ENCODE assay signal across 21 cellular contexts in the genomic region with DNA sequence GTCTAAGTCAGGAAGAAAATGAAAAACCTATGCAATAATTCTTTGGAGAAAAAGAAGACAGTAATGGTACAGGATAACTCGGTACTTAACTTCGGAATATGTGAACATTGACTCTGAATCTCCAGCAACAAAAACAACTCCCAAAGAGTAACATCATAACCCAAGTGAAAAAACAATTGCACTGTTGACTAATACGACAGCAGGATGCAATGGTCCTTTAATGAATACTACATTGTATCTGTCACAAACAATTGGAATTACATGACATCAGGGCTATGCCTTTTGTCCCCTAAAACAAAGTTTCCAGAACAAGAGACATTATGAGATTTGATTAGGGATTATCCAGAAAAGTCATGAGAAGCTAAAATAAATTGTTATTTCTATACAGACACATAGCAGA.
DNase-seq lines count a peak whose midpoint lies in the region; ATAC-seq lines count a peak whose summit lies in the region.
"Had no signal": no experiment of that assay in that cellular context is flagged by ENCODE, and none has a peak within 500 bp of the region (broad histone marks: within the 10 kb centered on the region; RNA-seq: fewer than 3 reads in every experiment).

No MANE protein-coding gene starts in this region.

- peak overlapping the region; percentile 49 for H3K27ac ChIP-seq in angular gyrus (ENCODE audit: low read depth, low read length)
- peak overlapping the region; percentile 48 for H3K27ac ChIP-seq in substantia nigra (ENCODE audit: low read depth, low read length, poor library complexity, severe bottlenecking)
- no peak overlapping the region for H3K27ac ChIP-seq in right cardiac atrium (ENCODE audit: low read length)
- H3K27ac ChIP-seq: BLaER1 treated with 17β-estradiol and CSF1 and Interleukin-3, amounts not matched to agents 10 nM and 100 nM; GM23248 had no signal

- ATAC-seq in right cardiac atrium (no peak), HG03520 (IDR thresholded peaks at IDR 0.05; ENCODE audit: unreplicated experiment) (no peak)
- ATAC-seq: GM12878, HepG2 had no signal

- DNase-seq in globus pallidus (ENCODE audit: low spot score) (peak; percentile 74), midbrain (lab: John Stamatoyannopoulos, UW) (peak; percentile 47), substantia nigra (lab: John Stamatoyannopoulos, UW) (peak in 1 of 49 donors; percentile 10), right cardiac atrium (no peak), NCI-H446 treated with DMSO at 0.1 percent for 48 hours (lab: John Stamatoyannopoulos, UW) (no peak), RKO (ENCODE audit: low spot score) (no peak)
- DNase-seq: 8988T; CD4-positive, CD25-positive, alpha-beta regulatory T cell; CD8-positive, alpha-beta memory T cell; COR-L47; DMS 273 treated with DMSO at 0.1 percent for 48 hours; DMS53; DND-41; EL; GM23248 had no signal

- intact Hi-C loops in right cardiac atrium (cut with DNase I) = no loop called here

- 75% methylated on average over 3 of the region's 3 CpGs for WGBS in right cardiac atrium

- H3K9me3 ChIP-seq in right cardiac atrium (ENCODE audit: control insufficient read depth, low read length) = no peaks in the 10 kb centered on the region
- H3K9me3 ChIP-seq: BLaER1 treated with 17β-estradiol and CSF1 and Interleukin-3, amounts not matched to agents 10 nM and 100 nM; HAP-1 had no signal

- H3K4me1 ChIP-seq in right cardiac atrium (ENCODE audit: control insufficient read depth, insufficient read depth, low read length) = no peaks in the 10 kb centered on the region
- H3K4me1 ChIP-seq: BLaER1 treated with 17β-estradiol and CSF1 and Interleukin-3, amounts not matched to agents 10 nM and 100 nM; HAP-1 had no signal

- H3K4me3 ChIP-seq in right cardiac atrium (ENCODE audit: low read length) = no peak overlapping the region
- H3K4me3 ChIP-seq: BLaER1 treated with 17β-estradiol and CSF1 and Interleukin-3, amounts not matched to agents 10 nM and 100 nM; GM12878; GM23248; HAP-1 had no signal

- no peaks in the 10 kb centered on the region for H3K27me3 ChIP-seq in right cardiac atrium (ENCODE audit: control insufficient read depth, insufficient read depth)
- H3K27me3 ChIP-seq: BLaER1 treated with 17β-estradiol and CSF1 and Interleukin-3, amounts not matched to agents 10 nM and 100 nM had no signal

Comparison
In these comparisons a context has a peak if more than half of its experiments do, and no peak if none do; other contexts are left out.
1. DNase-seq: peak in globus pallidus (single experiment) and midbrain (single experiment); none in right cardiac atrium (0 of 3), NCI-H446 treated with DMSO at 0.1 percent for 48 hours (single experiment) and RKO (single experiment).